In genomic region chr20:57558614-57559285, GRCh38 we compare ENCODE assay signal across 22 cellular contexts. TPM values are rescaled to one million over a fixed set of nuclear protein-coding genes. Genes with fewer than 3 reads are reported as not detected.
DNase-seq lines count a peak whose midpoint lies in the region; ATAC-seq and TF ChIP-seq lines count a peak whose summit lies in the region.
"Had no signal": no experiment of that assay in that cellular context is flagged by ENCODE, and none has a peak within 500 bp of the region (broad histone marks: within the 10 kb centered on the region; RNA-seq: fewer than 3 reads in every experiment).

No MANE protein-coding gene starts in this region.

- no peak overlapping the region for H3K4me3 ChIP-seq in BLaER1 treated with 17β-estradiol and CSF1 and Interleukin-3, amounts not matched to agents 10 nM and 100 nM
- H3K4me3 ChIP-seq in colonic mucosa (no peak overlapping the region), right lobe of liver (no peak overlapping the region), upper lobe of right lung (no peak overlapping the region)
- H3K4me3 ChIP-seq: GM23338, SJCRH30 had no signal

- no peaks in the 10 kb centered on the region for H4K20me1 ChIP-seq in BLaER1 treated with 17β-estradiol and CSF1 and Interleukin-3, amounts not matched to agents 10 nM and 100 nM

- H3K9me3 ChIP-seq in BLaER1 treated with 17β-estradiol and CSF1 and Interleukin-3, amounts not matched to agents 10 nM and 100 nM (replicated peaks in 1 of 11), result peaks cover 0 to 9% (median 4%) of the 10 kb centered on the region in 11 experiments; a peak in 2 of 22 replicates
- H3K9me3 ChIP-seq in colonic mucosa (no peaks in the 10 kb centered on the region), right lobe of liver (no peaks in the 10 kb centered on the region), upper lobe of right lung (no peaks in the 10 kb centered on the region)
- H3K9me3 ChIP-seq: SJCRH30 had no signal

- H3K9ac ChIP-seq in BLaER1 treated with 17β-estradiol and CSF1 and Interleukin-3, amounts not matched to agents 10 nM and 100 nM, result no peak overlapping the region
- peak overlapping the region in 1 of 2 donors; percentile 42 for H3K9ac ChIP-seq in colonic mucosa (ENCODE audit: low read depth in 2 of 2, low read length in 2 of 2)

- TF ChIP-seq CTCF in colonic mucosa (IDR thresholded peaks at IDR 0.05) (no peak), right lobe of liver (IDR thresholded peaks at IDR 0.05) (no peak), upper lobe of right lung (IDR thresholded peaks at IDR 0.05) (no peak), omental fat pad (IDR thresholded peaks at IDR 0.05) (no peak)

- ATAC-seq in right lobe of liver, result peak in 1 of 4 donors; percentile 1
- no peak for ATAC-seq in upper lobe of right lung
- ATAC-seq in omental fat pad (ENCODE audit: low FRiP score), result no peak
- no peak for ATAC-seq in GM21528 (IDR thresholded peaks at IDR 0.05; ENCODE audit: low FRiP score, unreplicated experiment)
- ATAC-seq: GM23338 had no signal

- peak overlapping the region in 9 of 11 experiments; percentile 5 to 80 (median 53); a peak in 17 of 22 replicates for H3K4me2 ChIP-seq in BLaER1 treated with 17β-estradiol and CSF1 and Interleukin-3, amounts not matched to agents 10 nM and 100 nM
- H3K4me2 ChIP-seq: GM23338 had no signal

- WGBS in right lobe of liver (ENCODE audit: insufficient coverage, low coverage, low lambda C conversion rate, missing lambda C conversion rate), result 21% methylated on average over 15 of the region's 15 CpGs

- intact Hi-C loops in colonic mucosa (cut with DNase I), result no loop called here
- intact Hi-C loops in right lobe of liver (cut with DNase I), result no loop called here
- intact Hi-C loops in upper lobe of right lung (cut with DNase I), result no loop called here

- TF ChIP-seq POLR2A in right lobe of liver (IDR thresholded peaks at IDR 0.05), result peak; percentile 29

- no peaks in the 10 kb centered on the region for H3K36me3 ChIP-seq in BLaER1 treated with 17β-estradiol and CSF1 and Interleukin-3, amounts not matched to agents 10 nM and 100 nM
- H3K36me3 ChIP-seq in colonic mucosa (no peaks in the 10 kb centered on the region), right lobe of liver (peaks cover 0 to 28% (median 15%) of the 10 kb centered on the region in 4 donors), upper lobe of right lung (no peaks in the 10 kb centered on the region)
- H3K36me3 ChIP-seq: SJCRH30 had no signal

- no peaks in the 10 kb centered on the region for H3K27me3 ChIP-seq in BLaER1 treated with 17β-estradiol and CSF1 and Interleukin-3, amounts not matched to agents 10 nM and 100 nM
- peaks cover 3% of the 10 kb centered on the region for H3K27me3 ChIP-seq in colonic mucosa
- H3K27me3 ChIP-seq in right lobe of liver, result no peaks in the 10 kb centered on the region
- H3K27me3 ChIP-seq in upper lobe of right lung, result peaks cover 18% of the 10 kb centered on the region

- DNase-seq in HT-29 (ENCODE audit: low spot score), result peak; percentile 29
- peak; percentile 66 for DNase-seq in colonic mucosa
- peak in 1 of 3 donors; percentile 65 for DNase-seq in right lobe of liver
- DNase-seq in upper lobe of right lung, result no peak
- no peak for DNase-seq in omental fat pad (ENCODE audit: low spot score)
- DNase-seq in kidney glomerular epithelial cell (lab: John Stamatoyannopoulos, UW), result no peak
- DNase-seq: ACHN; AML-193; CD4-positive, CD25-positive, alpha-beta regulatory T cell; DMS79; Karpas-422; NCI-H1105; NCI-H1694 treated with DMSO at 0.1 percent for 48 hours; NCI-H2107; NCI-H345; NCI-H526; SJCRH30 had no signal

- no peak overlapping the region for H3K27ac ChIP-seq in BLaER1 treated with 17β-estradiol and CSF1 and Interleukin-3, amounts not matched to agents 10 nM and 100 nM
- peak overlapping the region; percentile 81 for H3K27ac ChIP-seq in colonic mucosa
- peak overlapping the region; percentile 67 to 98 (median 96) for H3K27ac ChIP-seq in right lobe of liver
- H3K27ac ChIP-seq in upper lobe of right lung, result no peak overlapping the region
- H3K27ac ChIP-seq: RWPE1, SJCRH30 had no signal

- H3K4me1 ChIP-seq in BLaER1 treated with 17β-estradiol and CSF1 and Interleukin-3, amounts not matched to agents 10 nM and 100 nM, result peaks cover 0 to 33% (median 21%) of the 10 kb centered on the region in 10 experiments; a peak in 13 of 20 replicates
- H3K4me1 ChIP-seq in colonic mucosa, result no peaks in the 10 kb centered on the region
- H3K4me1 ChIP-seq in right lobe of liver, result peaks cover 0 to 58% (median 24%) of the 10 kb centered on the region in 4 donors
- no peaks in the 10 kb centered on the region for H3K4me1 ChIP-seq in upper lobe of right lung

RNA-seq across cellular contexts. Expression of gene PCK1, which starts 2.2 kb away (rescaled TPM):
- total RNA-seq in HT-29 (2014; rRNA removed; shearing (Covaris generic)), result 0.94 and 1.9 TPM in 2 replicates
- total RNA-seq in colonic mucosa (100 to 1,000 TPM; 272 TPM), right lobe of liver (1,000 to 10,000 TPM in 2 of 6 experiments, 100 to 1,000 TPM in 4; 187 to 1,757 (median 778) TPM), upper lobe of right lung (4.7 TPM), omental fat pad (100 to 1,000 TPM; 103 to 386 (median 203) TPM)
- total RNA-seq: CD4-positive, CD25-positive, alpha-beta regulatory T cell; G401; GM23338; SJCRH30 had no signal

RNA-seq across cellular contexts. Expression of gene CTCFL, which starts 33.8 kb away (rescaled TPM):
- not detected in 2 replicates for total RNA-seq in HT-29 (2014; rRNA removed; shearing (Covaris generic))
- total RNA-seq in colonic mucosa, result under 1 TPM in 1 of 2 donors, not detected in 1; 0.47 TPM
- under 1 TPM in 4 of 6 experiments, not detected in 2; 0.09 to 0.50 (median 0.33) TPM for total RNA-seq in right lobe of liver
- total RNA-seq in upper lobe of right lung, result not detected
- not detected for total RNA-seq in omental fat pad
- total RNA-seq: CD4-positive, CD25-positive, alpha-beta regulatory T cell had no signal

Comparison
In these comparisons a context has a peak if more than half of its experiments do, and no peak if none do; other contexts are left out.
1. H3K27ac ChIP-seq: peak in colonic mucosa (single experiment) and right lobe of liver (3 of 3); none in BLaER1 treated with 17β-estradiol and CSF1 and Interleukin-3, amounts not matched to agents 10 nM and 100 nM (0 of 11) and upper lobe of right lung (single experiment).
2. DNase-seq: peak in HT-29 (single experiment) and colonic mucosa (single experiment); none in upper lobe of right lung (single experiment), omental fat pad (single experiment) and kidney glomerular epithelial cell (single experiment).
3. RNA of gene PCK1, which starts 2.2 kb away (total RNA-seq): 187 to 1,757 TPM in right lobe of liver, 272 TPM in colonic mucosa and 103 to 386 TPM in omental fat pad; 4.7 TPM in upper lobe of right lung (single experiment) and 0.94 to 1.9 TPM in HT-29; every median in the first group is over 10 times any median in the second.